In genomic region chr20:23059831-23060230, GRCh38 we compare ENCODE assay signal across 1 cellular context.
TF ChIP-seq lines count a peak whose summit lies in the region.

No MANE protein-coding gene starts in this region.

TF ChIP-seq in endothelial cell of umbilical vein, 7 proteins besides CTCF, POLR2A, EP300 and RAD21:
- no peak for TF ChIP-seq MYC (IDR thresholded peaks at IDR 0.05; ENCODE audit: low read depth, low read length)
- no peak for TF ChIP-seq JUN (IDR thresholded peaks at IDR 0.05; ENCODE audit: borderline replicate concordance, insufficient read depth, insufficient read length, low read depth)
- no peak for TF ChIP-seq MAX (IDR thresholded peaks at IDR 0.05; ENCODE audit: insufficient read depth, insufficient read length)
- no peak for TF ChIP-seq EZH2 (IDR thresholded peaks at IDR 0.05; ENCODE audit: borderline replicate concordance, low read depth, low read length, severe bottlenecking)
- TF ChIP-seq FOS (IDR thresholded peaks at IDR 0.05; ENCODE audit: borderline replicate concordance, insufficient read depth, low read length): no peak
- TF ChIP-seq POLR2AphosphoS5 (IDR thresholded peaks at IDR 0.05; ENCODE audit: insufficient read depth, low read depth, low read length): no peak
- no peak for TF ChIP-seq GATA2 (IDR thresholded peaks at IDR 0.05; ENCODE audit: insufficient read depth, insufficient read length, low read depth, low read length)
